Comparison of ENCODE assay signal across 9 cellular contexts in genomic region chr17:17692353-17693252, GRCh38. TPM values are rescaled to one million over a fixed set of nuclear protein-coding genes. Genes with fewer than 3 reads are reported as not detected.
A peak's percentile ranks its signal among the peaks of the same experiment; 100 is the strongest.
DNase-seq lines count a peak whose midpoint lies in the region; ATAC-seq, FAIRE-seq and TF ChIP-seq lines count a peak whose summit lies in the region.
"Had no signal": no experiment of that assay in that cellular context is flagged by ENCODE, and none has a peak within 500 bp of the region (broad histone marks: within the 10 kb centered on the region; RNA-seq: fewer than 3 reads in every experiment).

No MANE protein-coding gene starts in this region.

- POLR2A ChIA-PET in activated CD4-positive, alpha-beta T cell treated with anti-CD3 and anti-CD28 coated beads, Interleukin-2, amount 10 ng/mL, durations not matched to agents 7 days and 5 days (lab: Charles Lee): no interaction called here
- POLR2A ChIA-PET in activated B cell treated with CpG ODN at 0.5 μM for 24 hours (lab: Charles Lee): interaction anchor here (0.9 to 7.3 kb wide), 6 partner anchors 10 to 490 kb away, joined by 3 to 84 read pairs (median 7); partner anchors contain the start of gene SREBF1

- dilution Hi-C loops in keratinocyte (cut with MboI; ENCODE audit: extremely low pct_ligation_motif_present, low sequenced_read_pairs): no loop called here

- no peaks in the 10 kb centered on the region for H3K9me3 Mint-ChIP-seq in activated CD4-positive, alpha-beta T cell treated with anti-CD3 and anti-CD28 coated beads, Interleukin-2, amount 10 ng/mL, durations not matched to agents 7 days and 5 days
- no peaks in the 10 kb centered on the region for H3K9me3 Mint-ChIP-seq in activated B cell treated with CpG ODN at 0.5 μM for 24 hours

- H3K9me3 ChIP-seq in keratinocyte (ENCODE audit: control insufficient read depth, low read depth, low read length): no peaks in the 10 kb centered on the region
- no peaks in the 10 kb centered on the region for H3K9me3 ChIP-seq in suprapubic skin

- no peaks in the 10 kb centered on the region for H3K27me3 Mint-ChIP-seq in activated CD4-positive, alpha-beta T cell treated with anti-CD3 and anti-CD28 coated beads, Interleukin-2, amount 10 ng/mL, durations not matched to agents 7 days and 5 days
- H3K27me3 Mint-ChIP-seq in activated B cell treated with CpG ODN at 0.5 μM for 24 hours: no peaks in the 10 kb centered on the region

- no peak overlapping the region for H3K4me3 Mint-ChIP-seq in activated CD4-positive, alpha-beta T cell treated with anti-CD3 and anti-CD28 coated beads, Interleukin-2, amount 10 ng/mL, durations not matched to agents 7 days and 5 days
- peak overlapping the region; percentile 67 for H3K4me3 Mint-ChIP-seq in activated B cell treated with CpG ODN at 0.5 μM for 24 hours

- peak overlapping the region; percentile 80 for H3K9ac ChIP-seq in keratinocyte (ENCODE audit: control insufficient read depth, extremely low read depth, insufficient read depth, low read length)

- peaks cover 16% of the 10 kb centered on the region for H4K20me1 ChIP-seq in keratinocyte (ENCODE audit: control insufficient read depth, extremely low read depth, insufficient read depth, low read length)

- no peak for DNase-seq in activated CD4-positive, alpha-beta T cell treated with anti-CD3 and anti-CD28 coated beads, Interleukin-2, amount 10 ng/mL, durations not matched to agents 7 days and 5 days
- DNase-seq in activated CD4-positive, alpha-beta T cell treated with anti-CD3 and anti-CD28 coated beads for 1 hour: no peak
- DNase-seq in activated B cell treated with CpG ODN at 0.5 μM for 24 hours (no peak), keratinocyte (ENCODE audit: low read depth, low spot score) (no peak), suprapubic skin (ENCODE audit: low spot score in 2 of 2) (no peak), NCI-H446 treated with DMSO at 0.1 percent for 48 hours (lab: John Stamatoyannopoulos, UW) (no peak)
- no peak for DNase-seq in stimulated activated CD4-positive, alpha-beta T cell treated with anti-CD3 and anti-CD28 coated beads, Interleukin-1b, Interleukin-23, amount 100 ng/mL, for 48 hours
- DNase-seq: activated CD4-positive, alpha-beta T cell treated with anti-CD3 and anti-CD28 coated beads for 48 hours had no signal

- WGBS in suprapubic skin: 61% methylated on average over 9 of the region's 9 CpGs

- H3K36me3 ChIP-seq in keratinocyte (ENCODE audit: control insufficient read depth in 2 of 2, extremely low read depth in 1 of 2, insufficient read depth in 2 of 2, low read length in 2 of 2): no peaks in the 10 kb centered on the region
- H3K36me3 ChIP-seq in suprapubic skin: no peaks in the 10 kb centered on the region

- FAIRE-seq in keratinocyte (lab: Jason Lieb, UNC): no peak

- ATAC-seq in activated B cell treated with CpG ODN at 0.5 μM for 24 hours (ENCODE audit: low read depth) (no peak), HG02763 (IDR thresholded peaks at IDR 0.05; ENCODE audit: unreplicated experiment) (no peak)

- peaks cover 85% of the 10 kb centered on the region for H3K79me2 ChIP-seq in keratinocyte (ENCODE audit: control insufficient read depth, insufficient read depth, low read length)

- H3K27ac ChIP-seq in keratinocyte (ENCODE audit: control insufficient read depth, insufficient read depth, low read length) (peak overlapping the region; percentile 95), suprapubic skin (peak overlapping the region; percentile 99)

- H3K27me3 ChIP-seq in keratinocyte (ENCODE audit: control insufficient read depth, extremely low read depth, insufficient read depth, low read length) (no peaks in the 10 kb centered on the region), suprapubic skin (no peaks in the 10 kb centered on the region)

- peak overlapping the region; percentile 88 for H3K4me2 ChIP-seq in keratinocyte (ENCODE audit: control insufficient read depth, extremely low read depth, insufficient read depth, low read depth, low read length)

- CTCF ChIA-PET in activated CD4-positive, alpha-beta T cell treated with anti-CD3 and anti-CD28 coated beads, Interleukin-2, amount 10 ng/mL, durations not matched to agents 7 days and 5 days (lab: Charles Lee): interaction anchor here (0.9 to 1.1 kb wide), 3 partner anchors 9 to 12 kb away, joined by 3 to 6 read pairs (median 3); partner anchors contain the start of gene RAI1
- CTCF ChIA-PET in activated B cell treated with CpG ODN at 0.5 μM for 24 hours (lab: Charles Lee): interaction anchor here (1.3 to 1.8 kb wide), 2 partner anchors 10 to 227 kb away, joined by 3 to 6 read pairs; no protein-coding TSS in a partner anchor

- no peak for TF ChIP-seq EP300 in suprapubic skin (IDR thresholded peaks at IDR 0.05)

- TF ChIP-seq CTCF in activated B cell treated with CpG ODN at 0.5 μM for 24 hours (IDR thresholded peaks at IDR 0.05) (no peak), keratinocyte (optimal IDR thresholded peaks at IDR 0.05 in 1 of 3, IDR thresholded peaks at IDR 0.05 in 1 of 3, conservative IDR thresholded peaks at IDR 0.05 in 1 of 3; ENCODE audit: extremely low read depth in 1 of 3, insufficient read depth in 2 of 3, low read length in 3 of 3) (peak in 1 of 3 experiments; percentile 8), suprapubic skin (IDR thresholded peaks at IDR 0.05) (no peak)

- H3K4me1 Mint-ChIP-seq in activated CD4-positive, alpha-beta T cell treated with anti-CD3 and anti-CD28 coated beads, Interleukin-2, amount 10 ng/mL, durations not matched to agents 7 days and 5 days: peaks cover 65% of the 10 kb centered on the region
- H3K4me1 Mint-ChIP-seq in activated B cell treated with CpG ODN at 0.5 μM for 24 hours: peaks cover 54% of the 10 kb centered on the region

- peaks cover 2% of the 10 kb centered on the region for H3K36me3 Mint-ChIP-seq in activated CD4-positive, alpha-beta T cell treated with anti-CD3 and anti-CD28 coated beads, Interleukin-2, amount 10 ng/mL, durations not matched to agents 7 days and 5 days (ENCODE audit: low read depth)
- no peaks in the 10 kb centered on the region for H3K36me3 Mint-ChIP-seq in activated B cell treated with CpG ODN at 0.5 μM for 24 hours (ENCODE audit: low read depth)

- no peak overlapping the region for H3K4me3 ChIP-seq in keratinocyte (ENCODE audit: control insufficient read depth in 2 of 3, extremely low read depth in 1 of 3, insufficient read depth in 2 of 3, low read depth in 1 of 3, low read length in 3 of 3)
- no peak overlapping the region for H3K4me3 ChIP-seq in suprapubic skin

- H3K4me1 ChIP-seq in keratinocyte (ENCODE audit: control insufficient read depth, extremely low read depth, insufficient read depth, low read length) (peaks cover 60% of the 10 kb centered on the region), suprapubic skin (peaks cover 66% of the 10 kb centered on the region)

- intact Hi-C loops in activated B cell treated with CpG ODN at 0.5 μM for 24 hours (cut with micrococcal nuclease): no loop called here

- H2AFZ ChIP-seq in keratinocyte (ENCODE audit: control insufficient read depth, low read length): no peak overlapping the region

- no peak for TF ChIP-seq POLR2A in suprapubic skin (IDR thresholded peaks at IDR 0.05)

- peak overlapping the region; percentile 98 for H3K27ac Mint-ChIP-seq in activated CD4-positive, alpha-beta T cell treated with anti-CD3 and anti-CD28 coated beads, Interleukin-2, amount 10 ng/mL, durations not matched to agents 7 days and 5 days
- H3K27ac Mint-ChIP-seq in activated B cell treated with CpG ODN at 0.5 μM for 24 hours: peak overlapping the region; percentile 96

- peaks cover 3% of the 10 kb centered on the region for H3K9me1 ChIP-seq in keratinocyte (ENCODE audit: control insufficient read depth, extremely low read depth, insufficient read depth, low read length)

RNA-seq across cellular contexts. Expression of gene RAI1, which starts 11.3 kb away (rescaled TPM):
- total RNA-seq in activated CD4-positive, alpha-beta T cell treated with anti-CD3 and anti-CD28 coated beads, Interleukin-2, amount 10 ng/mL, durations not matched to agents 7 days and 5 days: 10 to 100 TPM; 18.1 to 18.5 TPM
- total RNA-seq in activated B cell treated with CpG ODN at 0.5 μM for 24 hours (26.7 and 31.2 TPM in 2 replicates), suprapubic skin (10 to 100 TPM; 20.3 to 46.1 (median 30.4) TPM)
- polyA plus RNA-seq in keratinocyte: 2.6 to 3.8 TPM (median 3.2 TPM) in 3 replicates
- 4.4 TPM for polyA plus RNA-seq in keratinocyte (2011; ENCODE audit: low read depth)
- 1.5 and 4.3 TPM in 2 replicates for polyA plus RNA-seq in keratinocyte (2011; cell fraction: cytosol; rRNA removed)
- 12.7 and 22.4 TPM in 2 replicates for polyA plus RNA-seq in keratinocyte (2011; cell fraction: nucleus; rRNA removed)
- polyA plus RNA-seq in keratinocyte (2012; ENCODE audit: low replicate concordance): 7.9 and 17.1 TPM in 2 replicates
- polyA minus RNA-seq in keratinocyte: 7.0 to 17.7 TPM (median 7.2 TPM) in 3 replicates
- polyA minus RNA-seq in keratinocyte (2011; cell fraction: cytosol; rRNA and poly(A)+ RNA removed): 12.1 TPM
- polyA minus RNA-seq in keratinocyte (2011; cell fraction: nucleus; rRNA and poly(A)+ RNA removed): 16.7 and 20.6 TPM in 2 replicates
